11 cellular contexts compared by ENCODE assay signal in the genomic region with DNA sequence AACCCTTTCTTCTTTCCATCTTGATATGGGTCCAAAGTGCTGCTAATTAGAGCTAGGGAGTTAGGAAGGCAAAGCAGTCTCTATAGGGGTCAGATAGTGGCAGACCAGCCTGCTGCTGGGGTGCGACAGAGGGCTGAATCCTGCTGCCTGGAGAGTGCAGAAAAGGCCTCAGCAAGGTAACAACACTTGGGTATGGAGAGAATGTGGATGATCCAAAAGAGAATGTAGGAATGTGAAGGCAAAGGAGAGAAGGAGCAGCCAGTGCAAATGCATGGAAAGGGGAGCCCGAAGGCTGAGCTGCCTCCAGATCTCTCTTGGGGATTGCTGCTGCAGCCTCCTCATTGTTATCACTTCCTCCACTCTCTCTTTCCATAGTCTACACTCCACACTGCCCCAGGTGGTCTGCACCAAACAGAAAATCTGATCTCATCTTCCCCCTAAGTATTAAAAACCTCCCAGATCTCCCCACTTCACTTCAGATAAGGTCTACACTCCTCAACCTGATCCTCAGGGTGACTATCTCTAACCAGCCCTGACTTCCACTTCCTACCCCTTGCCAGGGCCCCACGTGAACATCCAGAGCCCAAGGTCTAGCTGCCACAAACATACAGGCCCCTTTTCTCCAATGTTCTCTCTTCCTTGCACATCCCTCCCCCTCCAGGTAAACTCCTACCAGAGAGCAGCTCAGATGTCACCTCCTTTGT. TPM values are rescaled to one million over a fixed set of nuclear protein-coding genes. Genes with fewer than 3 reads are reported as not detected.
DNase-seq lines count a peak whose midpoint lies in the region; ATAC-seq and TF ChIP-seq lines count a peak whose summit lies in the region.
"Had no signal": no experiment of that assay in that cellular context is flagged by ENCODE, and none has a peak within 500 bp of the region (broad histone marks: within the 10 kb centered on the region; RNA-seq: fewer than 3 reads in every experiment).

No MANE protein-coding gene starts in this region.

- no peaks in the 10 kb centered on the region for H3K9me3 ChIP-seq in SJSA1 (replicated peaks)
- H3K9me3 ChIP-seq in iPS-20b (ENCODE audit: insufficient read depth, low read depth, low read length): no peaks in the 10 kb centered on the region
- H3K9me3 ChIP-seq in stomach: no peaks in the 10 kb centered on the region
- H3K9me3 ChIP-seq: colonic mucosa had no signal

- POLR2A ChIA-PET in activated CD4-positive, alpha-beta memory T cell treated with anti-CD3 and anti-CD28 coated beads, Interleukin-2, amount 10 ng/mL, durations not matched to agents 7 days and 5 days (lab: Charles Lee): interaction anchor here (7.7 kb wide), 1 partner anchor 14 kb away, joined by 40 read pairs; no protein-coding TSS in a partner anchor

- no peak for ATAC-seq in HG03571 (IDR thresholded peaks at IDR 0.05; ENCODE audit: unreplicated experiment)

- no peaks in the 10 kb centered on the region for H3K9me3 Mint-ChIP-seq in activated CD4-positive, alpha-beta memory T cell treated with anti-CD3 and anti-CD28 coated beads, Interleukin-2, amount 10 ng/mL, durations not matched to agents 7 days and 5 days

- H3K4me1 ChIP-seq in SJSA1 (replicated peaks) (peaks cover 69% of the 10 kb centered on the region), iPS-20b (ENCODE audit: insufficient read depth, low read length) (peaks cover 33% of the 10 kb centered on the region), stomach (peaks cover 31 to 100% (median 70%) of the 10 kb centered on the region in 4 donors)

- 0 out of 2 replicates have a peak overlapping the region, but pooled peaks have one; percentile 23 for H3K9ac ChIP-seq in iPS-20b (ENCODE audit: low read depth, low read length)
- H3K9ac ChIP-seq: parathyroid adenoma had no signal

- WGBS in stomach, 5 donors: 45 to 57% (median 54%) methylated on average over 3 of the region's 3 CpGs

- H3K27me3 ChIP-seq in SJSA1 (replicated peaks) (no peaks in the 10 kb centered on the region), iPS-20b (ENCODE audit: insufficient read depth, low read length) (no peaks in the 10 kb centered on the region), stomach (no peaks in the 10 kb centered on the region)
- H3K27me3 ChIP-seq: colonic mucosa had no signal

- H3K4me3 Mint-ChIP-seq in activated CD4-positive, alpha-beta memory T cell treated with anti-CD3 and anti-CD28 coated beads, Interleukin-2, amount 10 ng/mL, durations not matched to agents 7 days and 5 days: no peak overlapping the region

- H3K27ac Mint-ChIP-seq in activated CD4-positive, alpha-beta memory T cell treated with anti-CD3 and anti-CD28 coated beads, Interleukin-2, amount 10 ng/mL, durations not matched to agents 7 days and 5 days: no peak overlapping the region

- peaks cover 13% of the 10 kb centered on the region for H3K4me1 Mint-ChIP-seq in activated CD4-positive, alpha-beta memory T cell treated with anti-CD3 and anti-CD28 coated beads, Interleukin-2, amount 10 ng/mL, durations not matched to agents 7 days and 5 days

- no peak overlapping the region for H3K4me3 ChIP-seq in SJSA1
- H3K4me3 ChIP-seq in iPS-20b (ENCODE audit: low read length): no peak overlapping the region
- no peak overlapping the region for H3K4me3 ChIP-seq in stomach
- H3K4me3 ChIP-seq: colonic mucosa had no signal

- CTCF ChIA-PET in activated CD4-positive, alpha-beta memory T cell treated with anti-CD3 and anti-CD28 coated beads, Interleukin-2, amount 10 ng/mL, durations not matched to agents 7 days and 5 days (lab: Charles Lee): no interaction called here

- no peaks in the 10 kb centered on the region for H3K27me3 Mint-ChIP-seq in activated CD4-positive, alpha-beta memory T cell treated with anti-CD3 and anti-CD28 coated beads, Interleukin-2, amount 10 ng/mL, durations not matched to agents 7 days and 5 days

- H3K36me3 ChIP-seq in SJSA1 (no peaks in the 10 kb centered on the region), iPS-20b (ENCODE audit: insufficient read depth, low read depth, low read length) (no peaks in the 10 kb centered on the region), stomach (no peaks in the 10 kb centered on the region)
- H3K36me3 ChIP-seq: colonic mucosa had no signal

- H3K27ac ChIP-seq in SJSA1 (peak overlapping the region; percentile 76), iPS-20b (ENCODE audit: low read length) (no peak overlapping the region), stomach (peak overlapping the region; percentile 24 to 73 (median 42))
- H3K27ac ChIP-seq: colonic mucosa, parathyroid adenoma had no signal

- intact Hi-C loops in stomach (cut with DNase I; ENCODE audit: low total_unique reads): no loop called here

- peak; percentile 47 for DNase-seq in NCI-H2171 treated with DMSO at 0.1 percent for 48 hours (lab: John Stamatoyannopoulos, UW)
- DNase-seq in NCI-H2171 (lab: John Stamatoyannopoulos, UW): no peak
- DNase-seq in SJSA1 (ENCODE audit: low read depth in 1 of 2, low spot score in 2 of 2): peak in 1 of 2 experiments; percentile 42
- no peak for DNase-seq in stomach
- no peak for DNase-seq in activated CD4-positive, alpha-beta memory T cell treated with anti-CD3 and anti-CD28 coated beads, Interleukin-2, amount 10 ng/mL, durations not matched to agents 7 days and 5 days
- DNase-seq in NCI-H2227 (lab: John Stamatoyannopoulos, UW; ENCODE audit: unreplicated experiment): no peak
- DNase-seq: colonic mucosa, NCI-H1417 treated with DMSO at 0.1 percent for 48 hours had no signal

- TF ChIP-seq POLR2A in stomach (IDR thresholded peaks at IDR 0.05): no peak

- no peaks in the 10 kb centered on the region for H3K36me3 Mint-ChIP-seq in activated CD4-positive, alpha-beta memory T cell treated with anti-CD3 and anti-CD28 coated beads, Interleukin-2, amount 10 ng/mL, durations not matched to agents 7 days and 5 days (ENCODE audit: low read depth)

- no peak for TF ChIP-seq CTCF in stomach (IDR thresholded peaks at IDR 0.05)

- TF ChIP-seq EP300 in stomach (IDR thresholded peaks at IDR 0.05): no peak

RNA-seq across cellular contexts. Expression of a gene that starts 28.8 kb away (rescaled TPM):
- total RNA-seq in SJSA1 (2014; rRNA removed; shearing (Covaris generic)): 32.0 and 36.4 TPM in 2 replicates
- 100 to 1,000 TPM in 1 of 5 donors, 10 to 100 TPM in 4; 33.8 to 154 (median 51.3) TPM for total RNA-seq in stomach
- 10 to 100 TPM; 13.3 to 24.2 (median 23.1) TPM for polyA plus RNA-seq in stomach
- 10 to 100 TPM; 29.3 to 30.3 TPM for total RNA-seq in activated CD4-positive, alpha-beta memory T cell treated with anti-CD3 and anti-CD28 coated beads, Interleukin-2, amount 10 ng/mL, durations not matched to agents 7 days and 5 days

RNA-seq across cellular contexts. Expression of a gene that starts 29.2 kb away (rescaled TPM):
- total RNA-seq in SJSA1 (2014; rRNA removed; shearing (Covaris generic)): 1.8 TPM in 1 of 2 replicates, not detected in the other
- total RNA-seq in stomach: 10 to 100 TPM in 1 of 5 donors, 1 to 10 TPM in 3, not detected in 1; 1.1 to 16.5 (median 2.2) TPM
- 1 to 10 TPM; 1.6 to 6.4 (median 1.7) TPM for polyA plus RNA-seq in stomach
- not detected for total RNA-seq in activated CD4-positive, alpha-beta memory T cell treated with anti-CD3 and anti-CD28 coated beads, Interleukin-2, amount 10 ng/mL, durations not matched to agents 7 days and 5 days
